17 cellular contexts compared by ENCODE assay signal in the genomic region with DNA sequence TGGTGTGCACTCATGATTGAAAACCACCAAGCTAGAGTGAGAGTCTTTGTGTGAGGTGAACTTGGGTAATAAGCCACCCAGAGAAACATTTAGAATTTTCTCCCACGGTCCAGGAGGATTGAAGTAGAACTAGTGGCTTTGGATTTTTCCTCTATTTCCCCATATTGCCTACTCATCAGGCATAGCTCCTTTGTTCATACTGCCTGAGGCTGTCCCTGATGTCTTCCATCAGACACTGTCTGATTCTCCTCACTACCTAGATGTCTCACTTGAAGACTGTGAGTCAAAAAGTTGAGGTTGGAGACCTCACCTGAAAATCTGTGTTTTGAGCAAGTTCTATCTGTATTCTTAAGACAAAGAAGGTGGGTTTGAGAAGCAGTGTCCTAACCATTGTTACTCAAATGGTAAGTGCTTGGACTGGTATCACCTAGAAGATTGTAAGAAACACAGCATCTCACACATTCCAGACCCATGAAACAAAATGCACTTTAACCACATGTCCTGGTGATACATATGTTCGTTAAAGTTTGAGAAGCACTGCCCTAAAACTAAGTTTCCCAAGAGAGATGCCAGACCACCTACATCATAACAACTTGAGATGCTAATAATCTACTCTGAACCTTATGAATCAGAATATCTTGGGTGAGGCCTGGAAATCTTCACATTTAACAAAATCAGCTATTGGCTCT.
DNase-seq lines count a peak whose midpoint lies in the region; ATAC-seq, FAIRE-seq and TF ChIP-seq lines count a peak whose summit lies in the region.
"Had no signal": no experiment of that assay in that cellular context is flagged by ENCODE, and none has a peak within 500 bp of the region (broad histone marks: within the 10 kb centered on the region; RNA-seq: fewer than 3 reads in every experiment).

No MANE protein-coding gene starts in this region.

- ATAC-seq in A549: peak; percentile 47 to 50; a peak in 3 of 6 replicates
- ATAC-seq: heart right ventricle; left colon; stimulated activated naive B cell treated with anti-CD40 and anti-IgM and Interleukin-4, amounts not matched to agents 10 μg/mL and 1 μg/mL and 100 μg/mL, for 72 hours had no signal

- no peak for TF ChIP-seq EP300 in A549 (IDR thresholded peaks at IDR 0.05)

- TF ChIP-seq POLR2A in A549 (IDR thresholded peaks at IDR 0.05; ENCODE audit: low read length): no peak

- H3K9me3 ChIP-seq in A549 (no peaks in the 10 kb centered on the region), GM23248 (ENCODE audit: low read depth) (no peaks in the 10 kb centered on the region)
- H3K9me3 ChIP-seq: heart right ventricle, upper lobe of left lung had no signal

- H3F3A ChIP-seq in GM23248 (ENCODE audit: insufficient read depth): peaks cover 23% of the 10 kb centered on the region

- WGBS in A549 (ENCODE audit: missing lambda C conversion rate): 53% methylated on average over 2 of the region's 2 CpGs
- 22 to 38% methylated on average over 2 of the region's 2 CpGs for WGBS in GM23248 (ENCODE audit: low coverage in 1 of 2, low lambda C conversion rate in 2 of 2, missing lambda C conversion rate in 2 of 2), 2 experiments

- H3K4me1 ChIP-seq in A549: peaks cover 7% of the 10 kb centered on the region; the same call in 2 of the 3 replicates
- peaks cover 40% of the 10 kb centered on the region for H3K4me1 ChIP-seq in GM23248 (ENCODE audit: insufficient read depth)
- H3K4me1 ChIP-seq: heart right ventricle, upper lobe of left lung had no signal

- H3K27ac ChIP-seq in A549 (0 out of 6 replicates have a peak overlapping the region, but pooled peaks of 1 of the 2 experiments have one; percentile 4), GM23248 (peak overlapping the region; percentile 96)
- H3K27ac ChIP-seq: heart right ventricle, upper lobe of left lung had no signal

- H3K4me3 ChIP-seq in A549 (no peak overlapping the region), GM23248 (no peak overlapping the region), fibroblast of villous mesenchyme (ENCODE audit: low read depth, low read length) (no peak overlapping the region)
- H3K4me3 ChIP-seq: heart right ventricle, upper lobe of left lung had no signal

- TF ChIP-seq CTCF in A549 (IDR thresholded peaks at IDR 0.05): no peak
- no peak for TF ChIP-seq CTCF in fibroblast of villous mesenchyme (IDR thresholded peaks at IDR 0.05; ENCODE audit: insufficient read depth, low read depth, low read length)

- no peaks in the 10 kb centered on the region for H4K20me1 ChIP-seq in GM23248 (ENCODE audit: insufficient read depth)

- H2AFZ ChIP-seq in GM23248: peak overlapping the region; percentile 58; the same call in 1 of the 2 replicates

- H3K27me3 ChIP-seq in GM23248 (replicated peaks; ENCODE audit: insufficient read depth): no peaks in the 10 kb centered on the region
- H3K27me3 ChIP-seq: heart right ventricle, upper lobe of left lung had no signal

- in situ Hi-C loops in GM23248 (cut with MboI): no loop called here

- peak overlapping the region; percentile 74 for H3K9ac ChIP-seq in GM23248

- no peaks in the 10 kb centered on the region for H3K9me2 ChIP-seq in GM23248 (ENCODE audit: insufficient read depth)

- H3K4me2 ChIP-seq in A549 (no peak overlapping the region), GM23248 (ENCODE audit: unreplicated experiment) (peak overlapping the region; percentile 56)

- CTCF ChIA-PET in A549 (lab: Yijun Ruan, JAX): no interaction called here

- POLR2A ChIA-PET in A549 (lab: Yijun Ruan, JAX): no interaction called here

- no peaks in the 10 kb centered on the region for H3K36me3 ChIP-seq in GM23248 (ENCODE audit: low read depth)
- H3K36me3 ChIP-seq: heart right ventricle, upper lobe of left lung had no signal

- TF ChIP-seq RAD21 in A549 (conservative IDR thresholded peaks at IDR 0.05 in 1 of 2, IDR thresholded peaks at IDR 0.05 in 1 of 2): no peak

- no peak for DNase-seq in A549 (ENCODE audit: low read depth in 1 of 2, low spot score in 1 of 2)
- peak; percentile 95 for DNase-seq in GM23248
- peak; percentile 97 for DNase-seq in amniotic epithelial cell (ENCODE audit: low read depth)
- peak; percentile 88 for DNase-seq in fibroblast of villous mesenchyme (ENCODE audit: low read depth)
- no peak for DNase-seq in frontal cortex (ENCODE audit: low spot score in 2 of 2)
- no peak for DNase-seq in HUDEP-2 (lab: John Stamatoyannopoulos, UW; ENCODE audit: unreplicated experiment in 76 of 76)
- DNase-seq in COR-L47 (lab: John Stamatoyannopoulos, UW): no peak
- no peak for DNase-seq in NCI-H1694 treated with DMSO at 0.1 percent for 48 hours (lab: John Stamatoyannopoulos, UW)
- DNase-seq: activated T-cell treated with anti-CD3 and anti-CD28 coated beads, Interleukin-2, amount 50 U/mL, for 48 hours; Calu3; heart right ventricle; left colon; NCI-H146; NCI-H524 treated with DMSO at 0.1 percent for 48 hours; stimulated activated naive B cell treated with anti-CD40 and anti-IgM and Interleukin-4, amounts not matched to agents 10 μg/mL and 1 μg/mL and 100 μg/mL, for 72 hours; upper lobe of left lung had no signal

- H3K79me2 ChIP-seq in GM23248 (ENCODE audit: insufficient read depth): no peaks in the 10 kb centered on the region

- FAIRE-seq in A549 (lab: Jason Lieb, UNC) (peak; percentile 85), frontal cortex (lab: Jason Lieb, UNC) (no peak)
- FAIRE-seq: colon had no signal

TF ChIP-seq in A549, 52 proteins besides CTCF, POLR2A, EP300 and RAD21:
- no peak for TF ChIP-seq ZFP36 (IDR thresholded peaks at IDR 0.05; ENCODE audit: borderline replicate concordance, partially characterized antibody)
- TF ChIP-seq, protein P1, sequence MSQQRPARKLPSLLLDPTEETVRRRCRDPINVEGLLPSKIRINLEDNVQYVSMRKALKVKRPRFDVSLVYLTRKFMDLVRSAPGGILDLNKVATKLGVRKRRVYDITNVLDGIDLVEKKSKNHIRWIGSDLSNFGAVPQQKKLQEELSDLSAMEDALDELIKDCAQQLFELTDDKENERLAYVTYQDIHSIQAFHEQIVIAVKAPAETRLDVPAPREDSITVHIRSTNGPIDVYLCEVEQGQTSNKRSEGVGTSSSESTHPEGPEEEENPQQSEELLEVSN (IDR thresholded peaks at IDR 0.05; ENCODE audit: borderline replicate concordance, low read depth): no peak
- TF ChIP-seq ESRRA (IDR thresholded peaks at IDR 0.05; ENCODE audit: borderline replicate concordance, low read length): no peak
- no peak for TF ChIP-seq JUNB (IDR thresholded peaks at IDR 0.05)
- TF ChIP-seq CBX8 (IDR thresholded peaks at IDR 0.05): no peak
- no peak for TF ChIP-seq EHF (CRISPR knock-in tag; IDR thresholded peaks at IDR 0.05)
- TF ChIP-seq HOXA7 (CRISPR knock-in tag; IDR thresholded peaks at IDR 0.05): no peak
- TF ChIP-seq MAFK (IDR thresholded peaks at IDR 0.05; ENCODE audit: partially characterized antibody): no peak
- TF ChIP-seq NFE2L2 (conservative IDR thresholded peaks at IDR 0.05; ENCODE audit: low read length): no peak
- TF ChIP-seq, protein P2, sequence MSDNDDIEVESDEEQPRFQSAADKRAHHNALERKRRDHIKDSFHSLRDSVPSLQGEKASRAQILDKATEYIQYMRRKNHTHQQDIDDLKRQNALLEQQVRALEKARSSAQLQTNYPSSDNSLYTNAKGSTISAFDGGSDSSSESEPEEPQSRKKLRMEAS (IDR thresholded peaks at IDR 0.05): no peak
- no peak for TF ChIP-seq CHD2 (IDR thresholded peaks at IDR 0.05; ENCODE audit: low read length, partially characterized antibody)
- TF ChIP-seq HOXB13 (CRISPR knock-in tag; IDR thresholded peaks at IDR 0.05; ENCODE audit: low read depth): no peak
- TF ChIP-seq HDAC2 (IDR thresholded peaks at IDR 0.05): no peak
- no peak for TF ChIP-seq EHMT2 (IDR thresholded peaks at IDR 0.05; ENCODE audit: low read depth)

Comparison
In these comparisons a context has a peak if more than half of its experiments do, and no peak if none do; other contexts are left out.
1. DNase-seq: peak in GM23248 (single experiment), amniotic epithelial cell (single experiment) and fibroblast of villous mesenchyme (single experiment); none in A549 (0 of 2), frontal cortex (0 of 2), HUDEP-2 (0 of 76), COR-L47 (single experiment) and NCI-H1694 treated with DMSO at 0.1 percent for 48 hours (single experiment).